1 cellular context compared by ENCODE assay signal in the genomic region with DNA sequence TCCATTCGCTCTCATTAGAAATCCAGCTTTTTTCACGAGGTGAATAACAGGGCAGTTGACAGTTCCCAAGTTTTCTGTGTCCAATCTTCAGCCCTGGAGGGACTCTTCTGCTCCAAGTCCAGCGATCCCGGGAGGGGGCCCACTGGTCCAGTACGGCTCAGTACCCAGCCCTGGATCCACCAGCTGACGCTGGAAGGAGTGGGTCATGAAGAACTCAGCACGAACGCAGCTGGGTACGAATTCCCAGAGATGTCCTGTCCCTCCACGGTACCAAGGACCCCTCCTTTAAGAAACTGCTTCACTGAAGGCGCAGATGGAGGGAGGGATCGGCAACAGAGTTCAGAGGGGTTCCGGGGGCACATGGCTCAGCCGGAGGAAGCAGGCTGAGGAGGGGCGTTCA.
TF ChIP-seq lines count a peak whose summit lies in the region.

No MANE protein-coding gene starts in this region.

TF ChIP-seq in HepG2, 621 proteins besides CTCF, POLR2A, EP300 and RAD21:
- TF ChIP-seq PPARG (CRISPR knock-in tag; conservative IDR thresholded peaks at IDR 0.05) (no peak), ZNF282 (IDR thresholded peaks at IDR 0.05; ENCODE audit: partially characterized antibody) (no peak)
- TF ChIP-seq, protein P1, sequence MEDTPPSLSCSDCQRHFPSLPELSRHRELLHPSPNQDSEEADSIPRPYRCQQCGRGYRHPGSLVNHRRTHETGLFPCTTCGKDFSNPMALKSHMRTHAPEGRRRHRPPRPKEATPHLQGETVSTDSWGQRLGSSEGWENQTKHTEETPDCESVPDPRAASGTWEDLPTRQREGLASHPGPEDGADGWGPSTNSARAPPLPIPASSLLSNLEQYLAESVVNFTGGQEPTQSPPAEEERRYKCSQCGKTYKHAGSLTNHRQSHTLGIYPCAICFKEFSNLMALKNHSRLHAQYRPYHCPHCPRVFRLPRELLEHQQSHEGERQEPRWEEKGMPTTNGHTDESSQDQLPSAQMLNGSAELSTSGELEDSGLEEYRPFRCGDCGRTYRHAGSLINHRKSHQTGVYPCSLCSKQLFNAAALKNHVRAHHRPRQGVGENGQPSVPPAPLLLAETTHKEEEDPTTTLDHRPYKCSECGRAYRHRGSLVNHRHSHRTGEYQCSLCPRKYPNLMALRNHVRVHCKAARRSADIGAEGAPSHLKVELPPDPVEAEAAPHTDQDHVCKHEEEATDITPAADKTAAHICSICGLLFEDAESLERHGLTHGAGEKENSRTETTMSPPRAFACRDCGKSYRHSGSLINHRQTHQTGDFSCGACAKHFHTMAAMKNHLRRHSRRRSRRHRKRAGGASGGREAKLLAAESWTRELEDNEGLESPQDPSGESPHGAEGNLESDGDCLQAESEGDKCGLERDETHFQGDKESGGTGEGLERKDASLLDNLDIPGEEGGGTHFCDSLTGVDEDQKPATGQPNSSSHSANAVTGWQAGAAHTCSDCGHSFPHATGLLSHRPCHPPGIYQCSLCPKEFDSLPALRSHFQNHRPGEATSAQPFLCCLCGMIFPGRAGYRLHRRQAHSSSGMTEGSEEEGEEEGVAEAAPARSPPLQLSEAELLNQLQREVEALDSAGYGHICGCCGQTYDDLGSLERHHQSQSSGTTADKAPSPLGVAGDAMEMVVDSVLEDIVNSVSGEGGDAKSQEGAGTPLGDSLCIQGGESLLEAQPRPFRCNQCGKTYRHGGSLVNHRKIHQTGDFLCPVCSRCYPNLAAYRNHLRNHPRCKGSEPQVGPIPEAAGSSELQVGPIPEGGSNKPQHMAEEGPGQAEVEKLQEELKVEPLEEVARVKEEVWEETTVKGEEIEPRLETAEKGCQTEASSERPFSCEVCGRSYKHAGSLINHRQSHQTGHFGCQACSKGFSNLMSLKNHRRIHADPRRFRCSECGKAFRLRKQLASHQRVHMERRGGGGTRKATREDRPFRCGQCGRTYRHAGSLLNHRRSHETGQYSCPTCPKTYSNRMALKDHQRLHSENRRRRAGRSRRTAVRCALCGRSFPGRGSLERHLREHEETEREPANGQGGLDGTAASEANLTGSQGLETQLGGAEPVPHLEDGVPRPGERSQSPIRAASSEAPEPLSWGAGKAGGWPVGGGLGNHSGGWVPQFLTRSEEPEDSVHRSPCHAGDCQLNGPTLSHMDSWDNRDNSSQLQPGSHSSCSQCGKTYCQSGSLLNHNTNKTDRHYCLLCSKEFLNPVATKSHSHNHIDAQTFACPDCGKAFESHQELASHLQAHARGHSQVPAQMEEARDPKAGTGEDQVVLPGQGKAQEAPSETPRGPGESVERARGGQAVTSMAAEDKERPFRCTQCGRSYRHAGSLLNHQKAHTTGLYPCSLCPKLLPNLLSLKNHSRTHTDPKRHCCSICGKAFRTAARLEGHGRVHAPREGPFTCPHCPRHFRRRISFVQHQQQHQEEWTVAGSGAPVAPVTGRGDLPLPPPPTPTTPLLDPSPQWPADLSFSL (CRISPR knock-in tag; IDR thresholded peaks at IDR 0.05), result no peak
